ENCODE assay signal across 1 cellular context in genomic region chr12:61397668-61398067, GRCh38.
A peak's percentile ranks its signal among the peaks of the same experiment; 100 is the strongest.
TF ChIP-seq lines count a peak whose summit lies in the region.

No MANE protein-coding gene starts in this region.

TF ChIP-seq in HepG2, 621 proteins besides CTCF, POLR2A, EP300 and RAD21:
- TF ChIP-seq ZNF513 (CRISPR knock-in tag; conservative IDR thresholded peaks at IDR 0.05) (no peak), CENPBD1 (CRISPR knock-in tag; IDR thresholded peaks at IDR 0.05; ENCODE audit: borderline replicate concordance, low read depth) (no peak), FOSL2 (CRISPR knock-in tag; IDR thresholded peaks at IDR 0.05) (no peak), MAFF (IDR thresholded peaks at IDR 0.05; ENCODE audit: low read depth, low read length) (peak; percentile 30; the same call in 1 of the 2 replicates), MAFK (conservative IDR thresholded peaks at IDR 0.05 in 1 of 2, IDR thresholded peaks at IDR 0.05 in 1 of 2; ENCODE audit: low read length in 2 of 2) (peak; percentile 23 to 45; a peak in 3 of 4 replicates)
